Comparison of ENCODE assay signal across 23 cellular contexts in genomic region chr15:67094001-67094826, GRCh38. TPM values are rescaled to one million over a fixed set of nuclear protein-coding genes. Genes with fewer than 3 reads are reported as not detected.
A peak's percentile ranks its signal among the peaks of the same experiment; 100 is the strongest.
DNase-seq lines count a peak whose midpoint lies in the region; ATAC-seq, FAIRE-seq and TF ChIP-seq lines count a peak whose summit lies in the region.
"Had no signal": no experiment of that assay in that cellular context is flagged by ENCODE, and none has a peak within 500 bp of the region (broad histone marks: within the 10 kb centered on the region; RNA-seq: fewer than 3 reads in every experiment).

No MANE protein-coding gene starts in this region.

- no peak for TF ChIP-seq CTCF in CD4-positive, alpha-beta T cell (IDR thresholded peaks at IDR 0.05)
- TF ChIP-seq CTCF in RWPE2 (IDR thresholded peaks at IDR 0.05; ENCODE audit: poor library complexity, severe bottlenecking): no peak
- TF ChIP-seq CTCF in foreskin keratinocyte (conservative IDR thresholded peaks at IDR 0.05): no peak

- H3K27ac Mint-ChIP-seq in CD4-positive, alpha-beta T cell: peak overlapping the region; percentile 51

- peaks cover 84% of the 10 kb centered on the region for H3K4me1 Mint-ChIP-seq in CD4-positive, alpha-beta T cell (ENCODE audit: low read depth)

- no peaks in the 10 kb centered on the region for H3K9me3 Mint-ChIP-seq in CD4-positive, alpha-beta T cell
- H3K9me3 Mint-ChIP-seq: naive thymus-derived CD8-positive, alpha-beta T cell had no signal

- no peaks in the 10 kb centered on the region for H3K27me3 ChIP-seq in BLaER1
- H3K27me3 ChIP-seq in CD4-positive, alpha-beta T cell (ENCODE audit: control insufficient read depth, insufficient read depth, low read length): no peaks in the 10 kb centered on the region
- H3K27me3 ChIP-seq in RWPE2 (ENCODE audit: insufficient read depth, poor library complexity, severe bottlenecking): no peaks in the 10 kb centered on the region
- no peaks in the 10 kb centered on the region for H3K27me3 ChIP-seq in foreskin keratinocyte
- H3K27me3 ChIP-seq: hepatocyte, thyroid gland had no signal

- H3K9ac ChIP-seq in BLaER1: peak overlapping the region; percentile 64

- no peak overlapping the region for H3K4me3 Mint-ChIP-seq in CD4-positive, alpha-beta T cell

- peaks cover 99% of the 10 kb centered on the region for H4K20me1 ChIP-seq in BLaER1

- DNase-seq in CD4-positive, alpha-beta T cell: no peak
- no peak for DNase-seq in RWPE2 (ENCODE audit: low spot score)
- DNase-seq in foreskin keratinocyte: no peak
- DNase-seq in EL: no peak
- DNase-seq in GM12892 (ENCODE audit: insufficient read length): no peak
- no peak for DNase-seq in pons (ENCODE audit: low spot score)
- no peak for DNase-seq in NCI-H1436 (lab: John Stamatoyannopoulos, UW)
- DNase-seq: activated CD8-positive, alpha-beta memory T cell treated with anti-CD3 and anti-CD28 coated beads, Interleukin-2, amount 50 U/mL, for 4 hours; activated naive CD4-positive, alpha-beta T cell; MM.1S; naive thymus-derived CD8-positive, alpha-beta T cell; NCI-H2029; NCI-H446 treated with DMSO at 0.1 percent for 48 hours; NK-92 treated with Interleukin-12 subunit alpha and Interleukin-12 subunit beta, amount 100 ng/mL, for 24 hours; SHP77 treated with DMSO at 0.1 percent for 48 hours; T-helper 9 cell; thyroid gland had no signal

- CTCF ChIA-PET in CD4-positive, alpha-beta T cell (lab: Charles Lee): no interaction called here

- peaks cover 35% of the 10 kb centered on the region for H3K36me3 Mint-ChIP-seq in CD4-positive, alpha-beta T cell (ENCODE audit: low read depth)
- H3K36me3 Mint-ChIP-seq: naive thymus-derived CD8-positive, alpha-beta T cell had no signal

- H3K4me3 ChIP-seq in BLaER1 (0 out of 2 replicates have a peak overlapping the region, but pooled peaks have one; percentile 8), RWPE2 (ENCODE audit: severe bottlenecking) (no peak overlapping the region)
- H3K4me3 ChIP-seq: hepatocyte, prostate gland, thyroid gland had no signal

- H3K36me3 ChIP-seq in BLaER1 (peaks cover 46% of the 10 kb centered on the region), RWPE2 (ENCODE audit: low read depth) (peaks cover 70% of the 10 kb centered on the region)
- H3K36me3 ChIP-seq: prostate gland, thyroid gland had no signal

- H3K4me2 ChIP-seq in BLaER1: peak overlapping the region; percentile 94
- H3K4me2 ChIP-seq: hepatocyte had no signal

- H3K4me1 ChIP-seq in BLaER1: peaks cover 100% of the 10 kb centered on the region
- peaks cover 89% of the 10 kb centered on the region for H3K4me1 ChIP-seq in RWPE2 (ENCODE audit: insufficient read depth, poor library complexity, severe bottlenecking)
- H3K4me1 ChIP-seq in foreskin keratinocyte: peaks cover 63% of the 10 kb centered on the region

- intact Hi-C loops in CD4-positive, alpha-beta T cell (cut with DNase I, micrococcal nuclease): no loop called here

- no peaks in the 10 kb centered on the region for H3K9me3 ChIP-seq in BLaER1
- no peaks in the 10 kb centered on the region for H3K9me3 ChIP-seq in CD4-positive, alpha-beta T cell (ENCODE audit: control insufficient read depth, low read length)
- H3K9me3 ChIP-seq in RWPE2 (ENCODE audit: severe bottlenecking): no peaks in the 10 kb centered on the region
- H3K9me3 ChIP-seq: prostate gland, thyroid gland had no signal

- no peaks in the 10 kb centered on the region for H3K27me3 Mint-ChIP-seq in CD4-positive, alpha-beta T cell
- H3K27me3 Mint-ChIP-seq: naive thymus-derived CD8-positive, alpha-beta T cell had no signal

- TF ChIP-seq POLR2A in GM12892 (IDR thresholded peaks at IDR 0.05; ENCODE audit: low read depth, low read length): no peak

- H3K27ac ChIP-seq in BLaER1 (peak overlapping the region; percentile 85), RWPE2 (ENCODE audit: poor library complexity, severe bottlenecking) (peak overlapping the region; percentile 49), foreskin keratinocyte (peak overlapping the region; percentile 13)
- no peak overlapping the region for H3K27ac ChIP-seq in CD4-positive, alpha-beta T cell (ENCODE audit: low read depth, low read length)
- H3K27ac ChIP-seq: hepatocyte, prostate gland, thyroid gland had no signal

- ATAC-seq in CD4-positive, alpha-beta T cell (ENCODE audit: poor library complexity): no peak
- ATAC-seq in RWPE2 (ENCODE audit: low read depth) (peak; percentile 33), foreskin keratinocyte (no peak)
- ATAC-seq: HepG2 had no signal

- POLR2A ChIA-PET in CD4-positive, alpha-beta T cell (lab: Charles Lee): interaction anchor here (1.3 to 2.0 kb wide), 3 partner anchors 9 to 12 kb away, joined by 3 to 5 read pairs (median 3); no protein-coding TSS in a partner anchor

- no peak for FAIRE-seq in GM12892 (lab: Jason Lieb, UNC)
- FAIRE-seq: astrocyte, HepG2, islet of Langerhans had no signal

RNA-seq across cellular contexts. Expression of gene SMAD3, which starts 28.8 kb away (rescaled TPM):
- total RNA-seq in CD4-positive, alpha-beta T cell: 10 to 100 TPM; 30.0 to 31.0 TPM
- total RNA-seq in foreskin keratinocyte: 49.9 and 57.4 TPM in 2 replicates
- polyA plus RNA-seq in foreskin keratinocyte: 27.2 and 29.4 TPM in 2 replicates
- 20.6 TPM for polyA plus RNA-seq in GM12892 (2012; ENCODE audit: missing spikeins)
